In genomic region chr14:73878436-73878835, GRCh38 we compare ENCODE assay signal across 18 cellular contexts. TPM values are rescaled to one million over a fixed set of nuclear protein-coding genes. Genes with fewer than 3 reads are reported as not detected.
A peak's percentile ranks its signal among the peaks of the same experiment; 100 is the strongest.
DNase-seq lines count a peak whose midpoint lies in the region; FAIRE-seq and TF ChIP-seq lines count a peak whose summit lies in the region.
"Had no signal": no experiment of that assay in that cellular context is flagged by ENCODE, and none has a peak within 500 bp of the region (broad histone marks: within the 10 kb centered on the region; RNA-seq: fewer than 3 reads in every experiment).

No MANE protein-coding gene starts in this region.

- no peak for TF ChIP-seq CTCF in suprapubic skin (IDR thresholded peaks at IDR 0.05)

- TF ChIP-seq POLR2A in suprapubic skin (IDR thresholded peaks at IDR 0.05), result no peak

- in situ Hi-C loops in ACHN (cut with HindIII; ENCODE audit: low pct_ligation_motif_present, low pct_unique_long_range_greater_than_20kb, low sequenced_read_pairs), result no loop called here

- DNase-seq in DMS53 (lab: John Stamatoyannopoulos, UW) (peak; percentile 80), HCEC 1CT (peak; percentile 83), SJSA1 (ENCODE audit: low read depth in 1 of 2, low spot score in 2 of 2) (peak; percentile 64 to 77), fibroblast of peridontal ligament (ENCODE audit: extremely low read depth) (peak; percentile 33), ACHN (no peak), activated gamma-delta T cell (lab: John Stamatoyannopoulos, UW) (no peak), GM19239 (ENCODE audit: insufficient read length, low spot score) (no peak), suprapubic skin (ENCODE audit: low spot score in 2 of 2) (no peak)
- DNase-seq: BE2C; CD4-positive, alpha-beta memory T cell; H7; NCI-H1092; NCI-H1694; NCI-H2107; NCI-H345; RPMI8226; SW 1271 had no signal

- no peak for FAIRE-seq in GM19239 (lab: Jason Lieb, UNC)
- FAIRE-seq: D721Med had no signal

- no peak overlapping the region for H3K4me3 ChIP-seq in SJSA1
- H3K4me3 ChIP-seq in suprapubic skin, result no peak overlapping the region

- H3K4me1 ChIP-seq in SJSA1 (replicated peaks) (peaks cover 20% of the 10 kb centered on the region), suprapubic skin (no peaks in the 10 kb centered on the region)
- H3K4me1 ChIP-seq: BE2C had no signal

- TF ChIP-seq EP300 in suprapubic skin (IDR thresholded peaks at IDR 0.05), result no peak

- 97% methylated on average over 6 of the region's 6 CpGs for WGBS in suprapubic skin

- H3K9me3 ChIP-seq in SJSA1 (replicated peaks) (no peaks in the 10 kb centered on the region), suprapubic skin (no peaks in the 10 kb centered on the region)
- H3K9me3 ChIP-seq: BE2C had no signal

- H3K36me3 ChIP-seq in SJSA1 (no peaks in the 10 kb centered on the region), suprapubic skin (no peaks in the 10 kb centered on the region)
- H3K36me3 ChIP-seq: BE2C had no signal

- no peak overlapping the region for H3K27ac ChIP-seq in SJSA1
- H3K27ac ChIP-seq in suprapubic skin, result no peak overlapping the region

- H3K27me3 ChIP-seq in SJSA1 (replicated peaks), result no peaks in the 10 kb centered on the region
- H3K27me3 ChIP-seq in suprapubic skin, result no peaks in the 10 kb centered on the region
- H3K27me3 ChIP-seq: BE2C had no signal

RNA-seq across cellular contexts. Expression of gene ZNF410, which starts 8.2 kb away (rescaled TPM):
- 49.2 and 63.1 TPM in 2 replicates for total RNA-seq in SJSA1 (2014; rRNA removed; shearing (Covaris generic))
- total RNA-seq in suprapubic skin, result 10 to 100 TPM; 51.9 to 71.2 (median 60.4) TPM

RNA-seq across cellular contexts. Expression of gene PTGR2, which starts 26.8 kb away (rescaled TPM):
- 2.9 and 3.9 TPM in 2 replicates for total RNA-seq in SJSA1 (2014; rRNA removed; shearing (Covaris generic))
- 10 to 100 TPM in 2 of 4 donors, 1 to 10 TPM in 2; 6.3 to 25.1 (median 10.3) TPM for total RNA-seq in suprapubic skin

Comparison
In these comparisons a context has a peak if more than half of its experiments do, and no peak if none do; other contexts are left out.
1. DNase-seq: peak in DMS53 (single experiment), HCEC 1CT (single experiment), SJSA1 (2 of 2) and fibroblast of peridontal ligament (single experiment); none in ACHN (single experiment), activated gamma-delta T cell (single experiment), GM19239 (single experiment) and suprapubic skin (0 of 2).